Comparison of ENCODE assay signal across 11 cellular contexts in genomic region chr13:77737583-77738200, GRCh38. TPM values are rescaled to one million over a fixed set of nuclear protein-coding genes. Genes with fewer than 3 reads are reported as not detected.
DNase-seq lines count a peak whose midpoint lies in the region; ATAC-seq and TF ChIP-seq lines count a peak whose summit lies in the region.
"Had no signal": no experiment of that assay in that cellular context is flagged by ENCODE, and none has a peak within 500 bp of the region (broad histone marks: within the 10 kb centered on the region; RNA-seq: fewer than 3 reads in every experiment).

No MANE protein-coding gene starts in this region.

- no peaks in the 10 kb centered on the region for H3K4me1 ChIP-seq in hepatocyte (ENCODE audit: insufficient read depth)

- H3K36me3 Mint-ChIP-seq in naive thymus-derived CD8-positive, alpha-beta T cell: peaks cover 0 to 35% (median 0%) of the 10 kb centered on the region in 3 donors

- no peaks in the 10 kb centered on the region for H3K36me3 ChIP-seq in hepatocyte (replicated peaks; ENCODE audit: insufficient read depth, low read depth)

- no peak overlapping the region for H3K4me3 Mint-ChIP-seq in naive thymus-derived CD8-positive, alpha-beta T cell

- H3K27ac ChIP-seq in hepatocyte: peak overlapping the region; percentile 70
- H3K27ac ChIP-seq: 22Rv1 had no signal

- POLR2A ChIA-PET in naive thymus-derived CD8-positive, alpha-beta T cell (lab: Charles Lee): no interaction called here

- no peaks in the 10 kb centered on the region for H3K27me3 Mint-ChIP-seq in naive thymus-derived CD8-positive, alpha-beta T cell

- no peaks in the 10 kb centered on the region for H3K27me3 ChIP-seq in hepatocyte

- no peaks in the 10 kb centered on the region for H3K9me2 ChIP-seq in hepatocyte (replicated peaks; ENCODE audit: insufficient read depth)

- no peak overlapping the region for H3K27ac Mint-ChIP-seq in naive thymus-derived CD8-positive, alpha-beta T cell

- no peak overlapping the region for H2AFZ ChIP-seq in hepatocyte

- no peaks in the 10 kb centered on the region for H3K9me3 Mint-ChIP-seq in naive thymus-derived CD8-positive, alpha-beta T cell

- peaks cover 2% of the 10 kb centered on the region for H3K79me2 ChIP-seq in hepatocyte

- TF ChIP-seq CTCF in hepatocyte (IDR thresholded peaks at IDR 0.05; ENCODE audit: poor library complexity): no peak

- peak; percentile 1 for DNase-seq in DMS53 (lab: John Stamatoyannopoulos, UW)
- DNase-seq in DMS53 treated with DMSO at 0.1 percent for 48 hours (lab: John Stamatoyannopoulos, UW; ENCODE audit: unreplicated experiment): no peak
- peak; percentile 6 for DNase-seq in hepatocyte (ENCODE audit: low spot score)
- no peak for DNase-seq in NCI-H1105 (lab: John Stamatoyannopoulos, UW)
- no peak for DNase-seq in kidney glomerular epithelial cell (lab: John Stamatoyannopoulos, UW)
- DNase-seq in naive thymus-derived CD8-positive, alpha-beta T cell: no peak
- DNase-seq: activated CD8-positive, alpha-beta memory T cell treated with anti-CD3 and anti-CD28 coated beads, Interleukin-2, amount 50 U/mL, for 48 hours; NCI-H526 treated with DMSO at 0.1 percent for 48 hours had no signal

- no peak overlapping the region for H3K4me2 ChIP-seq in hepatocyte

- ATAC-seq in GM21447 (IDR thresholded peaks at IDR 0.05; ENCODE audit: unreplicated experiment): peak; percentile 60
- ATAC-seq in HG03066 (IDR thresholded peaks at IDR 0.05; ENCODE audit: low read depth, unreplicated experiment): peak; percentile 73
- ATAC-seq in naive thymus-derived CD8-positive, alpha-beta T cell: no peak

- H4K20me1 ChIP-seq in hepatocyte (ENCODE audit: insufficient read depth, poor library complexity, severe bottlenecking): no peaks in the 10 kb centered on the region

- H3K9me3 ChIP-seq in hepatocyte (ENCODE audit: low read depth): no peaks in the 10 kb centered on the region

- H3K4me1 Mint-ChIP-seq in naive thymus-derived CD8-positive, alpha-beta T cell: peaks cover 6 to 16% (median 10%) of the 10 kb centered on the region in 4 donors

- H3K4me3 ChIP-seq in hepatocyte: no peak overlapping the region

- 57% methylated on average over 2 of the region's 2 CpGs for WGBS in hepatocyte (ENCODE audit: low lambda C conversion rate, missing lambda C conversion rate)

RNA-seq across cellular contexts. Expression of gene SLAIN1, which starts 40.2 kb away (rescaled TPM):
- total RNA-seq in hepatocyte: 19.5 and 22.7 TPM in 2 replicates
- polyA plus RNA-seq in hepatocyte: 6.0 and 11.3 TPM in 2 replicates
- 10 to 100 TPM; 52.7 to 61.4 TPM for total RNA-seq in naive thymus-derived CD8-positive, alpha-beta T cell
- 10 to 100 TPM; 25.8 to 51.7 (median 48.4) TPM for polyA plus RNA-seq in naive thymus-derived CD8-positive, alpha-beta T cell

Comparison
In these comparisons a context has a peak if more than half of its experiments do, and no peak if none do; other contexts are left out.
1. DNase-seq: peak in DMS53 (single experiment) and hepatocyte (single experiment); none in DMS53 treated with DMSO at 0.1 percent for 48 hours (single experiment), NCI-H1105 (single experiment), kidney glomerular epithelial cell (single experiment) and naive thymus-derived CD8-positive, alpha-beta T cell (0 of 10).
2. ATAC-seq: peak in GM21447 (single experiment) and HG03066 (single experiment); none in naive thymus-derived CD8-positive, alpha-beta T cell (0 of 2).